ENCODE assay signal across 12 cellular contexts in genomic region chr12:124686885-124687694, GRCh38.
DNase-seq lines count a peak whose midpoint lies in the region; ATAC-seq, FAIRE-seq and TF ChIP-seq lines count a peak whose summit lies in the region.
"Had no signal": no experiment of that assay in that cellular context is flagged by ENCODE, and none has a peak within 500 bp of the region (broad histone marks: within the 10 kb centered on the region; RNA-seq: fewer than 3 reads in every experiment).

No MANE protein-coding gene starts in this region.

- H3K4me3 ChIP-seq in kidney (ENCODE audit: low read length in 2 of 2) (no peak overlapping the region), MG63 (no peak overlapping the region)
- H3K4me3 ChIP-seq: thyroid gland had no signal

- CTCF ChIA-PET in activated CD4-positive, alpha-beta T cell treated with anti-CD3 and anti-CD28 coated beads, Interleukin-2, amount 10 ng/mL, durations not matched to agents 7 days and 5 days (lab: Charles Lee) = interaction anchor here (0.6 to 1.4 kb wide), 2 partner anchors 17 to 1453 kb away, joined by 3 to 5 read pairs; no protein-coding TSS in a partner anchor
- CTCF ChIA-PET in activated CD8-positive, alpha-beta T cell treated with anti-CD3 and anti-CD28 coated beads, Interleukin-2, amount 10 ng/mL, durations not matched to agents 7 days and 5 days (lab: Charles Lee) = no interaction called here

- peak overlapping the region; percentile 23 for H3K4me3 Mint-ChIP-seq in activated CD4-positive, alpha-beta T cell treated with anti-CD3 and anti-CD28 coated beads, Interleukin-2, amount 10 ng/mL, durations not matched to agents 7 days and 5 days
- H3K4me3 Mint-ChIP-seq in activated CD8-positive, alpha-beta T cell treated with anti-CD3 and anti-CD28 coated beads, Interleukin-2, amount 10 ng/mL, durations not matched to agents 7 days and 5 days = peak overlapping the region; percentile 44
- peak overlapping the region; percentile 37 to 40 for H3K4me3 Mint-ChIP-seq in stimulated activated naive CD8-positive, alpha-beta T cell treated with anti-CD3 and anti-CD28 coated beads, Interleukin-15, amount 100 ng/mL, for 72 hours

- intact Hi-C loops in kidney (cut with DNase I) = no loop called here

- peaks cover 0 to under 1% of the 10 kb centered on the region in 2 donors for H3K9me3 ChIP-seq in kidney (ENCODE audit: control insufficient read depth in 1 of 2, low read length in 2 of 2)
- H3K9me3 ChIP-seq in MG63 = no peaks in the 10 kb centered on the region
- H3K9me3 ChIP-seq: thyroid gland had no signal

- H3K9me3 Mint-ChIP-seq in activated CD4-positive, alpha-beta T cell treated with anti-CD3 and anti-CD28 coated beads, Interleukin-2, amount 10 ng/mL, durations not matched to agents 7 days and 5 days = peaks cover 10% of the 10 kb centered on the region
- H3K9me3 Mint-ChIP-seq in activated CD8-positive, alpha-beta T cell treated with anti-CD3 and anti-CD28 coated beads, Interleukin-2, amount 10 ng/mL, durations not matched to agents 7 days and 5 days (ENCODE audit: insufficient read depth) = peaks cover 9% of the 10 kb centered on the region
- peaks cover 0 to 8% of the 10 kb centered on the region in 2 donors for H3K9me3 Mint-ChIP-seq in stimulated activated naive CD8-positive, alpha-beta T cell treated with anti-CD3 and anti-CD28 coated beads, Interleukin-15, amount 100 ng/mL, for 72 hours

- DNase-seq in activated CD4-positive, alpha-beta T cell treated with anti-CD3 and anti-CD28 coated beads, Interleukin-2, amount 10 ng/mL, durations not matched to agents 7 days and 5 days = peak; percentile 11
- no peak for DNase-seq in activated CD4-positive, alpha-beta T cell treated with anti-CD3 and anti-CD28 coated beads for 1 hour
- peak; percentile 37 for DNase-seq in activated CD8-positive, alpha-beta T cell treated with anti-CD3 and anti-CD28 coated beads, Interleukin-2, amount 10 ng/mL, durations not matched to agents 7 days and 5 days
- DNase-seq in kidney = peak; percentile 42
- no peak for DNase-seq in stimulated activated naive CD8-positive, alpha-beta T cell treated with anti-CD3 and anti-CD28 coated beads, Interleukin-15, amount 100 ng/mL, for 72 hours
- no peak for DNase-seq in MG63
- DNase-seq in NCI-H510A (lab: John Stamatoyannopoulos, UW) = no peak
- DNase-seq: GF-D8; stimulated activated CD4-positive, alpha-beta T cell treated with anti-CD3 and anti-CD28 coated beads, Interleukin-4, amount 100 ng/mL, for 1 hour had no signal

- TF ChIP-seq CTCF in kidney (IDR thresholded peaks at IDR 0.05; ENCODE audit: borderline replicate concordance, extremely low read depth, insufficient read depth) = no peak

- peaks cover 5 to 23% of the 10 kb centered on the region in 2 donors for H3K4me1 ChIP-seq in kidney (ENCODE audit: control insufficient read depth in 1 of 2, insufficient read depth in 1 of 2, low read depth in 1 of 2, low read length in 2 of 2)

- H3K9ac ChIP-seq in kidney (ENCODE audit: low read length in 2 of 2) = no peak overlapping the region

- H3K4me1 Mint-ChIP-seq in activated CD4-positive, alpha-beta T cell treated with anti-CD3 and anti-CD28 coated beads, Interleukin-2, amount 10 ng/mL, durations not matched to agents 7 days and 5 days = peaks cover 43% of the 10 kb centered on the region
- H3K4me1 Mint-ChIP-seq in activated CD8-positive, alpha-beta T cell treated with anti-CD3 and anti-CD28 coated beads, Interleukin-2, amount 10 ng/mL, durations not matched to agents 7 days and 5 days (ENCODE audit: low read depth) = peaks cover 47% of the 10 kb centered on the region
- H3K4me1 Mint-ChIP-seq in stimulated activated naive CD8-positive, alpha-beta T cell treated with anti-CD3 and anti-CD28 coated beads, Interleukin-15, amount 100 ng/mL, for 72 hours = peaks cover 59% of the 10 kb centered on the region

- ATAC-seq in activated CD8-positive, alpha-beta T cell treated with anti-CD3 and anti-CD28 coated beads, Interleukin-2, amount 10 ng/mL, durations not matched to agents 7 days and 5 days = peak; percentile 61
- ATAC-seq in stimulated activated naive CD8-positive, alpha-beta T cell treated with anti-CD3 and anti-CD28 coated beads, Interleukin-15, amount 100 ng/mL, for 72 hours = no peak
- ATAC-seq in GM18520 (IDR thresholded peaks at IDR 0.05; ENCODE audit: unreplicated experiment) = no peak

- no peak for FAIRE-seq in kidney (lab: Jason Lieb, UNC)
- FAIRE-seq: A204.1 had no signal

- peaks cover 2% of the 10 kb centered on the region for H3K27me3 Mint-ChIP-seq in activated CD4-positive, alpha-beta T cell treated with anti-CD3 and anti-CD28 coated beads, Interleukin-2, amount 10 ng/mL, durations not matched to agents 7 days and 5 days
- no peaks in the 10 kb centered on the region for H3K27me3 Mint-ChIP-seq in activated CD8-positive, alpha-beta T cell treated with anti-CD3 and anti-CD28 coated beads, Interleukin-2, amount 10 ng/mL, durations not matched to agents 7 days and 5 days (ENCODE audit: low read depth)
- H3K27me3 Mint-ChIP-seq in stimulated activated naive CD8-positive, alpha-beta T cell treated with anti-CD3 and anti-CD28 coated beads, Interleukin-15, amount 100 ng/mL, for 72 hours = peaks cover 15% of the 10 kb centered on the region

- H3K36me3 Mint-ChIP-seq in activated CD4-positive, alpha-beta T cell treated with anti-CD3 and anti-CD28 coated beads, Interleukin-2, amount 10 ng/mL, durations not matched to agents 7 days and 5 days (ENCODE audit: low read depth) = peaks cover 2% of the 10 kb centered on the region
- H3K36me3 Mint-ChIP-seq in activated CD8-positive, alpha-beta T cell treated with anti-CD3 and anti-CD28 coated beads, Interleukin-2, amount 10 ng/mL, durations not matched to agents 7 days and 5 days (ENCODE audit: low read depth) = peaks cover 6% of the 10 kb centered on the region

- POLR2A ChIA-PET in activated CD4-positive, alpha-beta T cell treated with anti-CD3 and anti-CD28 coated beads, Interleukin-2, amount 10 ng/mL, durations not matched to agents 7 days and 5 days (lab: Charles Lee) = no interaction called here
- POLR2A ChIA-PET in activated CD8-positive, alpha-beta T cell treated with anti-CD3 and anti-CD28 coated beads, Interleukin-2, amount 10 ng/mL, durations not matched to agents 7 days and 5 days (lab: Charles Lee) = interaction anchor here (0.7 kb wide), 1 partner anchor 9 kb away, joined by 3 read pairs; no protein-coding TSS in a partner anchor

- H3K36me3 ChIP-seq in kidney (ENCODE audit: control insufficient read depth in 1 of 2, insufficient read depth in 2 of 2, low read length in 2 of 2) (no peaks in the 10 kb centered on the region), MG63 (no peaks in the 10 kb centered on the region)
- H3K36me3 ChIP-seq: thyroid gland had no signal

- peak overlapping the region in 1 of 2 donors; percentile 45 for H3K27ac ChIP-seq in kidney (ENCODE audit: low read depth in 2 of 2, low read length in 2 of 2)

- no peaks in the 10 kb centered on the region for H3K27me3 ChIP-seq in MG63
- H3K27me3 ChIP-seq: thyroid gland had no signal

- peak overlapping the region; percentile 83 for H3K27ac Mint-ChIP-seq in activated CD4-positive, alpha-beta T cell treated with anti-CD3 and anti-CD28 coated beads, Interleukin-2, amount 10 ng/mL, durations not matched to agents 7 days and 5 days
- peak overlapping the region; percentile 79 for H3K27ac Mint-ChIP-seq in activated CD8-positive, alpha-beta T cell treated with anti-CD3 and anti-CD28 coated beads, Interleukin-2, amount 10 ng/mL, durations not matched to agents 7 days and 5 days
- H3K27ac Mint-ChIP-seq in stimulated activated naive CD8-positive, alpha-beta T cell treated with anti-CD3 and anti-CD28 coated beads, Interleukin-15, amount 100 ng/mL, for 72 hours = peak overlapping the region in 1 of 2 donors; percentile 79

Comparison
In these comparisons a context has a peak if more than half of its experiments do, and no peak if none do; other contexts are left out.
1. DNase-seq: peak in activated CD4-positive, alpha-beta T cell treated with anti-CD3 and anti-CD28 coated beads, Interleukin-2, amount 10 ng/mL, durations not matched to agents 7 days and 5 days (single experiment), activated CD8-positive, alpha-beta T cell treated with anti-CD3 and anti-CD28 coated beads, Interleukin-2, amount 10 ng/mL, durations not matched to agents 7 days and 5 days (single experiment) and kidney (single experiment); none in activated CD4-positive, alpha-beta T cell treated with anti-CD3 and anti-CD28 coated beads for 1 hour (single experiment), stimulated activated naive CD8-positive, alpha-beta T cell treated with anti-CD3 and anti-CD28 coated beads, Interleukin-15, amount 100 ng/mL, for 72 hours (0 of 2), MG63 (single experiment) and NCI-H510A (single experiment).
2. Peak in every context shown above with its lines, with median percentiles within 50 percentile points of each other: H3K4me3 Mint-ChIP-seq.